Comparison of ENCODE assay signal across 37 cellular contexts in the genomic region with DNA sequence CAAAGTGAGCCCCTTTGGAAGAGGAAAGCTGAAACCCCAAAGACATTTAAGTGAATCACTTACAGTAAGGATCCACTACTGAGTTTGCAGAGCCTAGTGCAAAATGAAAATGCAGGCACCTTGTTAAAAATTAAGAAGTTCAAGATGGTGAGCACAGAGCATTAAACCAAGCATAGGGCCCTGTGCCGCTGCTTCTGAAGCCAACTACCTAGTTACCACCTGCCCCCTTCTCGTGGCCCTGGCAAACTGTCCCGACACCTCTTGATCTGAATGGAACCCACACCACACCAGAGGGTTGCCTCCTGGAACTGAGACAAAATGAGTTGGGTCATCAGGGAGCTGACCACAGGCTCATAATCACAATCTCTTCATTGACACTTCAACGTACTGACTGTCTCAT. TPM values are rescaled to one million over a fixed set of nuclear protein-coding genes. Genes with fewer than 3 reads are reported as not detected.
DNase-seq lines count a peak whose midpoint lies in the region; ATAC-seq and TF ChIP-seq lines count a peak whose summit lies in the region.
"Had no signal": no experiment of that assay in that cellular context is flagged by ENCODE, and none has a peak within 500 bp of the region (broad histone marks: within the 10 kb centered on the region; RNA-seq: fewer than 3 reads in every experiment).

No MANE protein-coding gene starts in this region.

- peak overlapping the region in 1 of 3 donors; percentile 62 for H3K4me3 Mint-ChIP-seq in T-cell
- H3K4me3 Mint-ChIP-seq in naive B cell, result peak overlapping the region in 4 of 8 donors; percentile 16 to 88 (median 42)
- H3K4me3 Mint-ChIP-seq: activated T-cell treated with anti-CD3 and anti-CD28 coated beads, Interleukin-2, amount 50 U/mL, for 24 hours; mesothelial cell of epicardium had no signal

- TF ChIP-seq POLR2A in adrenal gland (IDR thresholded peaks at IDR 0.05), result no peak
- no peak for TF ChIP-seq POLR2A in body of pancreas (IDR thresholded peaks at IDR 0.05)

- H3K27me3 ChIP-seq in BLaER1, result no peaks in the 10 kb centered on the region
- H3K27me3 ChIP-seq in DND-41 (ENCODE audit: insufficient read depth, low read length, poor library complexity), result no peaks in the 10 kb centered on the region
- peaks cover 3% of the 10 kb centered on the region for H3K27me3 ChIP-seq in lower lobe of right lung (ENCODE audit: low read depth)
- no peaks in the 10 kb centered on the region for H3K27me3 ChIP-seq in adrenal gland
- H3K27me3 ChIP-seq in body of pancreas, result no peaks in the 10 kb centered on the region
- H3K27me3 ChIP-seq: BE2C, left lung, MG63, sigmoid colon, stomach, uterus had no signal

- H3K4me3 ChIP-seq in BLaER1 (no peak overlapping the region), DND-41 (ENCODE audit: low read depth in 1 of 2, low read length in 2 of 2) (no peak overlapping the region), lower lobe of right lung (no peak overlapping the region), adrenal gland (no peak overlapping the region), body of pancreas (no peak overlapping the region)
- H3K4me3 ChIP-seq: left lung, MG63, prostate gland, sigmoid colon, stomach, uterus had no signal

- no peaks in the 10 kb centered on the region; the same call in 1 of the 2 replicates for H3K36me3 ChIP-seq in BLaER1
- no peaks in the 10 kb centered on the region for H3K36me3 ChIP-seq in DND-41 (ENCODE audit: insufficient read depth, low read length)
- no peaks in the 10 kb centered on the region for H3K36me3 ChIP-seq in lower lobe of right lung
- no peaks in the 10 kb centered on the region for H3K36me3 ChIP-seq in adrenal gland (replicated peaks in 1 of 2)
- H3K36me3 ChIP-seq in body of pancreas (replicated peaks in 1 of 2; ENCODE audit: insufficient read depth in 1 of 2, low read depth in 2 of 2), result no peaks in the 10 kb centered on the region
- H3K36me3 ChIP-seq: BE2C, left lung, MG63, prostate gland, uterus had no signal

- CTCF ChIA-PET in T-cell (lab: Charles Lee), result interaction anchor here in 1 of 2 donors (0.6 to 0.7 kb wide), 3 partner anchors 8 to 327 kb away, joined by 3 to 4 read pairs (median 3); no protein-coding TSS in a partner anchor

- H3K36me3 Mint-ChIP-seq in T-cell (no peaks in the 10 kb centered on the region), naive B cell (no peaks in the 10 kb centered on the region)
- H3K36me3 Mint-ChIP-seq: mesothelial cell of epicardium had no signal

- H3K79me2 ChIP-seq in DND-41 (ENCODE audit: insufficient read depth, low read length), result no peaks in the 10 kb centered on the region

- H3K9ac ChIP-seq in BLaER1 (peak overlapping the region; percentile 85; the same call in 1 of the 2 replicates), DND-41 (ENCODE audit: low read depth, low read length) (peak overlapping the region; percentile 62)

- no peak overlapping the region for H2AFZ ChIP-seq in DND-41 (ENCODE audit: low read depth, low read length)

- ATAC-seq in DND-41 (ENCODE audit: insufficient read depth, low read depth), result no peak
- no peak for ATAC-seq in T-cell (replicated peaks in 1 of 4)
- no peak for ATAC-seq in naive B cell (ENCODE audit: low read depth in 2 of 2)
- ATAC-seq in lower lobe of right lung, result no peak
- no peak for ATAC-seq in body of pancreas
- no peak for ATAC-seq in GM21529 (IDR thresholded peaks at IDR 0.05; ENCODE audit: unreplicated experiment)
- ATAC-seq: left lung had no signal

- H3K4me1 Mint-ChIP-seq in T-cell (peaks cover 55 to 77% (median 74%) of the 10 kb centered on the region in 3 donors), naive B cell (peaks cover 52 to 79% (median 75%) of the 10 kb centered on the region in 3 donors)

- no peaks in the 10 kb centered on the region for H3K9me3 ChIP-seq in BLaER1
- H3K9me3 ChIP-seq in DND-41 (ENCODE audit: insufficient read depth, low read length, severe bottlenecking), result peaks cover 3% of the 10 kb centered on the region
- H3K9me3 ChIP-seq in lower lobe of right lung, result no peaks in the 10 kb centered on the region
- no peaks in the 10 kb centered on the region for H3K9me3 ChIP-seq in adrenal gland (replicated peaks in 1 of 3)
- H3K9me3 ChIP-seq in body of pancreas, result no peaks in the 10 kb centered on the region
- H3K9me3 ChIP-seq: BE2C, left lung, MG63, prostate gland, sigmoid colon, stomach, uterus had no signal

- H3K4me2 ChIP-seq in BLaER1 (peak overlapping the region; percentile 87), DND-41 (ENCODE audit: insufficient read depth, low read length) (no peak overlapping the region; the same call in 1 of the 2 replicates)

- H3K4me1 ChIP-seq in BLaER1, result peaks cover 88% of the 10 kb centered on the region
- peaks cover 95% of the 10 kb centered on the region for H3K4me1 ChIP-seq in DND-41 (ENCODE audit: insufficient read depth, low read length)
- peaks cover 10% of the 10 kb centered on the region for H3K4me1 ChIP-seq in lower lobe of right lung
- no peaks in the 10 kb centered on the region for H3K4me1 ChIP-seq in adrenal gland (replicated peaks in 1 of 2)
- no peaks in the 10 kb centered on the region for H3K4me1 ChIP-seq in body of pancreas
- H3K4me1 ChIP-seq: BE2C, prostate gland, sigmoid colon, uterus had no signal

- peak overlapping the region; percentile 99 for H3K27ac ChIP-seq in BLaER1
- peak overlapping the region; percentile 92 for H3K27ac ChIP-seq in DND-41 (ENCODE audit: low read length)
- H3K27ac ChIP-seq in lower lobe of right lung, result no peak overlapping the region
- H3K27ac ChIP-seq in adrenal gland, result no peak overlapping the region
- no peak overlapping the region for H3K27ac ChIP-seq in body of pancreas
- H3K27ac ChIP-seq: left lung, prostate gland, sigmoid colon, uterus, VCaP had no signal

- POLR2A ChIA-PET in T-cell (lab: Charles Lee), result no interaction called here

- TF ChIP-seq CTCF in DND-41 (IDR thresholded peaks at IDR 0.05; ENCODE audit: borderline replicate concordance, extremely low read depth, low read length, poor library complexity, severe bottlenecking) (no peak), lower lobe of right lung (IDR thresholded peaks at IDR 0.05) (no peak), adrenal gland (IDR thresholded peaks at IDR 0.05) (no peak), body of pancreas (IDR thresholded peaks at IDR 0.05) (no peak)

- DNase-seq in DND-41, result no peak
- no peak for DNase-seq in T-cell
- DNase-seq in naive B cell, result no peak
- no peak for DNase-seq in lower lobe of right lung
- DNase-seq in adrenal gland, result no peak
- no peak for DNase-seq in body of pancreas
- DNase-seq: activated CD4-positive, alpha-beta T cell treated with anti-CD3 and anti-CD28 coated beads for 4 hours; activated gamma-delta T cell; activated T-cell treated with anti-CD3 and anti-CD28 coated beads, Interleukin-2, amount 50 U/mL, for 24 hours; BE2C; Calu3; central memory CD4-positive, alpha-beta T cell; GOT3; islet precursor cell; KBM-7; left lung; MG63; NCI-H1436 treated with DMSO at 0.1 percent for 48 hours; NCI-H2081 treated with DMSO at 0.1 percent for 48 hours; NCI-H226; NCI-H526 treated with DMSO at 0.1 percent for 48 hours; SHP77 treated with DMSO at 0.1 percent for 48 hours; sigmoid colon; stimulated activated CD4-positive, alpha-beta T cell treated with anti-CD3 and anti-CD28 coated beads, Interleukin-12 subunit alpha, Interleukin-12 subunit beta, amount 100 ng/mL, for 4 hours; stimulated activated CD4-positive, alpha-beta T cell treated with anti-CD3 and anti-CD28 coated beads, Interleukin-2, amount 100 ng/mL, for 48 hours; stomach; SW 1271; T1000; uterus had no signal

- H3K27me3 Mint-ChIP-seq in T-cell (no peaks in the 10 kb centered on the region), naive B cell (peaks cover 6 to 36% (median 33%) of the 10 kb centered on the region in 3 donors)
- H3K27me3 Mint-ChIP-seq: activated T-cell treated with anti-CD3 and anti-CD28 coated beads, Interleukin-2, amount 50 U/mL, for 24 hours had no signal

- H3K9me3 Mint-ChIP-seq in T-cell, result no peaks in the 10 kb centered on the region
- no peaks in the 10 kb centered on the region for H3K9me3 Mint-ChIP-seq in naive B cell
- H3K9me3 Mint-ChIP-seq: activated T-cell treated with anti-CD3 and anti-CD28 coated beads, Interleukin-2, amount 50 U/mL, for 24 hours; mesothelial cell of epicardium had no signal

- intact Hi-C loops in lower lobe of right lung (cut with DNase I) (no loop called here), adrenal gland (cut with DNase I) (no loop called here), body of pancreas (cut with DNase I) (no loop called here)

- H3K27ac Mint-ChIP-seq in T-cell (peak overlapping the region; percentile 69 to 91), naive B cell (peak overlapping the region in 4 of 6 donors; percentile 50 to 97 (median 86))
- H3K27ac Mint-ChIP-seq: mesothelial cell of epicardium had no signal

- H4K20me1 ChIP-seq in BLaER1 (no peaks in the 10 kb centered on the region), DND-41 (ENCODE audit: insufficient read depth, low read length) (no peaks in the 10 kb centered on the region)

- 92 to 96% (median 94%) methylated on average over 4 of the region's 4 CpGs for WGBS in adrenal gland, 4 donors
- WGBS in body of pancreas, 2 donors, result 76 to 83% methylated on average over 4 of the region's 4 CpGs

RNA-seq across cellular contexts. Expression of gene LRRC2, which starts 25.6 kb away (rescaled TPM):
- total RNA-seq in T-cell, result 1 to 10 TPM in 3 of 5 donors, under 1 TPM in 2; 0.30 to 1.9 (median 1.0) TPM
- not detected for polyA plus RNA-seq in naive B cell (ENCODE audit: low read depth in 6 of 6)
- 1.2 TPM for total RNA-seq in lower lobe of right lung
- 1 to 10 TPM in 5 of 8 donors, under 1 TPM in 2, not detected in 1; 0.09 to 4.7 (median 3.2) TPM for total RNA-seq in adrenal gland
- 1 to 10 TPM in 1 of 3 donors, under 1 TPM in 2; 0.27 to 1.2 (median 0.32) TPM for polyA plus RNA-seq in adrenal gland
- 1 to 10 TPM; 1.8 to 2.3 TPM for total RNA-seq in body of pancreas
- total RNA-seq: activated CD8-positive, alpha-beta memory T cell treated with anti-CD3 and anti-CD28 coated beads for 36 hours; Calu3 had no signal

RNA-seq across cellular contexts. Expression of gene RTP3, which starts 42.8 kb away (rescaled TPM):
- total RNA-seq in T-cell, result not detected
- polyA plus RNA-seq in naive B cell (ENCODE audit: low read depth in 6 of 6), result not detected
- not detected for total RNA-seq in lower lobe of right lung
- not detected for total RNA-seq in adrenal gland
- not detected for polyA plus RNA-seq in adrenal gland
- not detected for total RNA-seq in body of pancreas
- total RNA-seq: activated CD8-positive, alpha-beta memory T cell treated with anti-CD3 and anti-CD28 coated beads for 36 hours; Calu3; Daoy; left lung; mesothelial cell of epicardium; sigmoid colon; stomach; uterus had no signal
- polyA plus RNA-seq: esophagus, sigmoid colon, stomach had no signal

Comparison
In these comparisons a context has a peak if more than half of its experiments do, and no peak if none do; other contexts are left out.
1. H3K27ac ChIP-seq: peak in BLaER1 (single experiment) and DND-41 (single experiment); none in lower lobe of right lung (single experiment), adrenal gland (0 of 5) and body of pancreas (0 of 4).